25 cellular contexts compared by ENCODE assay signal in genomic region chr1:214882621-214883020, GRCh38.
"Had no signal": no experiment of that assay in that cellular context is flagged by ENCODE, and none has a peak within 500 bp of the region (broad histone marks: within the 10 kb centered on the region; RNA-seq: fewer than 3 reads in every experiment).

No MANE protein-coding gene starts in this region.

- DNase-seq: naive thymus-derived CD8-positive, alpha-beta T cell; nephron progenitor cell; nucleus accumbens; ovary; posterior cingulate gyrus; psoas muscle; right cardiac atrium; right lobe of liver; sigmoid colon; small intestine; stimulated activated CD4-positive, alpha-beta T cell treated with anti-CD3 and anti-CD28 coated beads, Interleukin-15, amount 100 ng/mL, for 24 hours; stimulated activated CD4-positive, alpha-beta T cell treated with anti-CD3 and anti-CD28 coated beads, Interleukin-2, amount 100 ng/mL, for 24 hours; stimulated activated CD4-positive, alpha-beta T cell treated with anti-CD3 and anti-CD28 coated beads, Interleukin-2, amount 100 ng/mL, for 48 hours; stimulated activated CD4-positive, alpha-beta T cell treated with anti-CD3 and anti-CD28 coated beads, Interleukin-4, amount 100 ng/mL, for 24 hours; stimulated activated naive B cell treated with anti-CD40 and anti-IgM and Interleukin-4, amounts not matched to agents 10 μg/mL and 1 μg/mL and 100 μg/mL, for 72 hours; stimulated activated naive CD4-positive, alpha-beta T cell treated with Interleukin-2 at 50 U/mL for 16 hours; stomach; tibial artery; transverse colon; upper lobe of right lung; uterus had no signal

- H3K9me3 ChIP-seq: neutrophil, ovary, psoas muscle, right lobe of liver, sigmoid colon, stomach, tibial artery, transverse colon, upper lobe of right lung, uterus had no signal

- H3K4me1 ChIP-seq: parathyroid adenoma, psoas muscle, right lobe of liver, sigmoid colon, stomach, tibial artery, transverse colon, upper lobe of right lung, uterus had no signal

- H3K9ac ChIP-seq: parathyroid adenoma had no signal

- H3K4me3 ChIP-seq: ovary, psoas muscle, right lobe of liver, sigmoid colon, stomach, tibial artery, transverse colon, upper lobe of right lung, uterus had no signal

- H3K36me3 ChIP-seq: neutrophil, ovary, right lobe of liver, sigmoid colon, stomach, tibial artery, transverse colon, upper lobe of right lung, uterus had no signal

- H3K79me2 ChIP-seq: parathyroid adenoma had no signal

- H3K27ac ChIP-seq: neutrophil, ovary, parathyroid adenoma, psoas muscle, right lobe of liver, sigmoid colon, stomach, tibial artery, transverse colon, upper lobe of right lung, uterus had no signal

- H2AFZ ChIP-seq: parathyroid adenoma had no signal

- H3K27me3 ChIP-seq: neutrophil, ovary, right lobe of liver, sigmoid colon, stomach, tibial artery, transverse colon, upper lobe of right lung, uterus had no signal

- ATAC-seq: naive thymus-derived CD8-positive, alpha-beta T cell; natural killer cell treated with Interleukin-12 subunit alpha and Interleukin-12 subunit beta and Interleukin-15 and Interleukin-18, amount 100 ng/mL, for 72 hours; psoas muscle; right cardiac atrium; right lobe of liver; stimulated activated effector memory CD8-positive, alpha-beta T cell treated with anti-CD3 and anti-CD28 coated beads, Interleukin-12 subunit alpha, Interleukin-12 subunit beta, amount 100 ng/mL, for 72 hours; stimulated activated naive B cell treated with anti-CD40 and anti-IgM and Interleukin-4, amounts not matched to agents 10 μg/mL and 1 μg/mL and 100 μg/mL, for 72 hours; upper lobe of right lung had no signal
